Comparison of ENCODE assay signal across 8 cellular contexts in genomic region chr12:63068857-63069442, GRCh38.
A peak's percentile ranks its signal among the peaks of the same experiment; 100 is the strongest.
DNase-seq lines count a peak whose midpoint lies in the region; ATAC-seq and TF ChIP-seq lines count a peak whose summit lies in the region.

No MANE protein-coding gene starts in this region.

- H3K79me2 ChIP-seq in mammary epithelial cell (ENCODE audit: insufficient read depth, low read length): no peaks in the 10 kb centered on the region

- no peak overlapping the region for H2AFZ ChIP-seq in mammary epithelial cell (ENCODE audit: low read depth, low read length)

- POLR2A ChIA-PET in Caco-2 (lab: Charles Lee): interaction anchor here (0.7 to 1.2 kb wide), 2 partner anchors 374 to 466 kb away, joined by 3 read pairs; no protein-coding TSS in a partner anchor

- H4K20me1 ChIP-seq in mammary epithelial cell (ENCODE audit: insufficient read depth, low read length): no peaks in the 10 kb centered on the region

- H3K4me1 ChIP-seq in Caco-2: peaks cover 26% of the 10 kb centered on the region
- H3K4me1 ChIP-seq in mammary epithelial cell (ENCODE audit: insufficient read depth, low read length): no peaks in the 10 kb centered on the region

- H3K27me3 Mint-ChIP-seq in Caco-2 (ENCODE audit: insufficient read depth, unreplicated experiment): no peaks in the 10 kb centered on the region

- CTCF ChIA-PET in Caco-2 (lab: Charles Lee): interaction anchor here (0.7 to 2.6 kb wide), 22 partner anchors 17 to 634 kb away, joined by 3 to 24 read pairs (median 4); partner anchors contain the start of gene PPM1H
- CTCF ChIA-PET in mammary epithelial cell (lab: Charles Lee; ENCODE audit: low non-redundant PET): interaction anchor here (0.6 to 1.8 kb wide), 6 partner anchors 83 to 466 kb away, joined by 3 to 10 read pairs (median 4); no protein-coding TSS in a partner anchor

- ATAC-seq in GM21717 (IDR thresholded peaks at IDR 0.05; ENCODE audit: unreplicated experiment) (no peak), HG03175 (IDR thresholded peaks at IDR 0.05; ENCODE audit: unreplicated experiment) (no peak), GM21526 (IDR thresholded peaks at IDR 0.05; ENCODE audit: low FRiP score, unreplicated experiment) (no peak)

- H3K9me3 ChIP-seq in Caco-2 (no peaks in the 10 kb centered on the region), mammary epithelial cell (replicated peaks; ENCODE audit: insufficient read depth, low read length) (no peaks in the 10 kb centered on the region)

- H3K27ac Mint-ChIP-seq in Caco-2 (ENCODE audit: unreplicated experiment): no peak overlapping the region

- no peaks in the 10 kb centered on the region for H3K9me3 Mint-ChIP-seq in Caco-2 (ENCODE audit: unreplicated experiment)

- H3K27ac ChIP-seq in mammary epithelial cell (ENCODE audit: insufficient read depth, low read depth, low read length): no peak overlapping the region

- H3K4me1 Mint-ChIP-seq in Caco-2 (ENCODE audit: low read depth, unreplicated experiment): peaks cover 33% of the 10 kb centered on the region

- in situ Hi-C loops in mammary epithelial cell (cut with MboI; ENCODE audit: low sequenced_read_pairs in 2 of 2): loop anchor here (10.0 to 25.0 kb wide), 3 partner anchors 254 to 632 kb away; no protein-coding TSS in a partner anchor

- H3K27me3 ChIP-seq in Caco-2 (replicated peaks; ENCODE audit: control insufficient read depth, insufficient read depth, low read length) (no peaks in the 10 kb centered on the region), H7 (ENCODE audit: control insufficient read depth, insufficient read depth, low read length) (no peaks in the 10 kb centered on the region), mammary epithelial cell (ENCODE audit: insufficient read depth, low read length) (no peaks in the 10 kb centered on the region)

- 5% methylated on average over 2 of the region's 2 CpGs for WGBS in mammary epithelial cell (ENCODE audit: low coverage, missing lambda C conversion rate)

- dilution Hi-C loops in mammary epithelial cell (cut with HindIII; ENCODE audit: low sequenced_read_pairs): no loop called here

- H3K4me3 Mint-ChIP-seq in Caco-2 (ENCODE audit: unreplicated experiment): no peak overlapping the region

- BruUV-seq in Caco-2 (replicated peaks; lab: Mats Ljungman, UMichigan) (no TSS peak), mammary epithelial cell (replicated peaks; lab: Mats Ljungman, UMichigan) (no TSS peak)

- H3K9ac ChIP-seq in mammary epithelial cell (ENCODE audit: insufficient read depth, low read length): no peak overlapping the region

- no peak overlapping the region for H3K4me2 ChIP-seq in mammary epithelial cell (ENCODE audit: insufficient read depth, low read depth, low read length)

- intact Hi-C loops in Caco-2 (cut with micrococcal nuclease; ENCODE audit: unreplicated experiment) (loop anchor here (1.0 to 10.0 kb wide), 7 partner anchors 70 to 631 kb away; no protein-coding TSS in a partner anchor), mammary epithelial cell (cut with micrococcal nuclease) (loop anchor here (1.0 to 10.0 kb wide), 6 partner anchors 134 to 631 kb away; partner anchors contain the start of gene PPM1H)

- DNase-seq in Caco-2: peak in 1 of 2 experiments; percentile 39
- peak; percentile 9 for DNase-seq in H7
- DNase-seq in NCI-H526 (lab: John Stamatoyannopoulos, UW): peak; percentile 30 to 56
- peak; percentile 37 for DNase-seq in mammary epithelial cell
- peak; percentile 29 for DNase-seq in middle frontal gyrus (ENCODE audit: extremely low spot score, low spot score)

- TF ChIP-seq CTCF in Caco-2 (IDR thresholded peaks at IDR 0.05; ENCODE audit: insufficient read depth in 1 of 2, low read depth in 1 of 2, low read length in 1 of 2, severe bottlenecking in 1 of 2, unreplicated experiment in 1 of 2) (peak; percentile 61 to 64), mammary epithelial cell (conservative IDR thresholded peaks at IDR 0.05 in 1 of 2, IDR thresholded peaks at IDR 0.05 in 1 of 2; ENCODE audit: extremely low read depth in 1 of 2, insufficient read depth in 1 of 2, low read depth in 1 of 2, low read length in 2 of 2) (peak; percentile 56 to 62)

- no peaks in the 10 kb centered on the region for H3K36me3 ChIP-seq in Caco-2 (ENCODE audit: control insufficient read depth, insufficient read depth, low read length)
- H3K36me3 ChIP-seq in H7 (replicated peaks; ENCODE audit: control insufficient read depth, insufficient read depth, low read length): no peaks in the 10 kb centered on the region
- no peaks in the 10 kb centered on the region for H3K36me3 ChIP-seq in mammary epithelial cell (ENCODE audit: insufficient read depth, low read length)

- H3K36me3 Mint-ChIP-seq in Caco-2 (ENCODE audit: insufficient read depth, unreplicated experiment): no peaks in the 10 kb centered on the region

- H3K4me3 ChIP-seq in Caco-2 (ENCODE audit: low read depth, low read length): no peak overlapping the region
- H3K4me3 ChIP-seq in H7 (ENCODE audit: insufficient read depth, low read depth, low read length): no peak overlapping the region
- H3K4me3 ChIP-seq in mammary epithelial cell (replicated peaks in 1 of 3; ENCODE audit: insufficient read depth in 1 of 3, low read depth in 2 of 3, low read length in 3 of 3): no peak overlapping the region
